23 cellular contexts compared by ENCODE assay signal in genomic region chr5:113614191-113614590, GRCh38.
"Had no signal": no experiment of that assay in that cellular context is flagged by ENCODE, and none has a peak within 500 bp of the region (broad histone marks: within the 10 kb centered on the region; RNA-seq: fewer than 3 reads in every experiment).

No MANE protein-coding gene starts in this region.

- H2AFZ ChIP-seq: parathyroid adenoma had no signal

- H3K4me1 Mint-ChIP-seq: activated B cell treated with CpG ODN at 0.5 μM for 24 hours; immature natural killer cell; memory B cell; nephron; stimulated activated effector memory CD8-positive, alpha-beta T cell treated with anti-CD3 and anti-CD28 coated beads, Interleukin-12 subunit alpha, Interleukin-12 subunit beta, amount 100 ng/mL, for 72 hours; stimulated activated naive CD8-positive, alpha-beta T cell treated with anti-CD3 and anti-CD28 coated beads, Interleukin-15, amount 100 ng/mL, for 72 hours had no signal

- ATAC-seq: activated CD4-positive, alpha-beta T cell treated with anti-CD3 and anti-CD28 coated beads for 36 hours; sciatic nerve; stimulated activated effector memory CD8-positive, alpha-beta T cell treated with anti-CD3 and anti-CD28 coated beads, Interleukin-12 subunit alpha, Interleukin-12 subunit beta, amount 100 ng/mL, for 72 hours; stimulated activated naive CD8-positive, alpha-beta T cell treated with anti-CD3 and anti-CD28 coated beads, Interleukin-15, amount 100 ng/mL, for 72 hours had no signal

- H3K4me3 Mint-ChIP-seq: activated B cell treated with CpG ODN at 0.5 μM for 24 hours; activated CD4-positive, alpha-beta T cell treated with anti-CD3 and anti-CD28 coated beads for 36 hours; activated naive CD8-positive, alpha-beta T cell treated with anti-CD3 and anti-CD28 coated beads for 36 hours; immature natural killer cell; memory B cell; nephron; stimulated activated effector memory CD8-positive, alpha-beta T cell treated with anti-CD3 and anti-CD28 coated beads, Interleukin-12 subunit alpha, Interleukin-12 subunit beta, amount 100 ng/mL, for 72 hours; stimulated activated naive CD8-positive, alpha-beta T cell treated with anti-CD3 and anti-CD28 coated beads, Interleukin-15, amount 100 ng/mL, for 72 hours; T-helper 1 cell treated with Interleukin-12 subunit alpha and Interleukin-12 subunit beta and Interleukin-4 antibody, amounts not matched to agents 30 μg/mL and 1 μg/mL, for 36 hours had no signal

- H3K9me3 Mint-ChIP-seq: activated naive CD8-positive, alpha-beta T cell treated with anti-CD3 and anti-CD28 coated beads for 36 hours; immature natural killer cell; memory B cell; stimulated activated effector memory CD8-positive, alpha-beta T cell treated with anti-CD3 and anti-CD28 coated beads, Interleukin-12 subunit alpha, Interleukin-12 subunit beta, amount 100 ng/mL, for 72 hours; stimulated activated naive CD8-positive, alpha-beta T cell treated with anti-CD3 and anti-CD28 coated beads, Interleukin-15, amount 100 ng/mL, for 72 hours; T-helper 1 cell treated with Interleukin-12 subunit alpha and Interleukin-12 subunit beta and Interleukin-4 antibody, amounts not matched to agents 30 μg/mL and 1 μg/mL, for 36 hours had no signal

- H3K4me1 ChIP-seq: parathyroid adenoma, tibial nerve had no signal

- H3K27ac Mint-ChIP-seq: activated B cell treated with CpG ODN at 0.5 μM for 24 hours; activated CD4-positive, alpha-beta T cell treated with anti-CD3 and anti-CD28 coated beads for 36 hours; activated naive CD8-positive, alpha-beta T cell treated with anti-CD3 and anti-CD28 coated beads for 36 hours; immature natural killer cell; memory B cell; nephron; stimulated activated effector memory CD8-positive, alpha-beta T cell treated with anti-CD3 and anti-CD28 coated beads, Interleukin-12 subunit alpha, Interleukin-12 subunit beta, amount 100 ng/mL, for 72 hours; stimulated activated naive CD8-positive, alpha-beta T cell treated with anti-CD3 and anti-CD28 coated beads, Interleukin-15, amount 100 ng/mL, for 72 hours; T-helper 1 cell treated with Interleukin-12 subunit alpha and Interleukin-12 subunit beta and Interleukin-4 antibody, amounts not matched to agents 30 μg/mL and 1 μg/mL, for 36 hours had no signal

- H3K27ac ChIP-seq: cardiac muscle cell, neutrophil, parathyroid adenoma, tibial nerve had no signal

- H3K27me3 ChIP-seq: cardiac muscle cell, tibial nerve had no signal

- DNase-seq: activated B cell treated with CpG ODN at 0.5 μM for 24 hours; activated CD4-positive, alpha-beta T cell treated with anti-CD3 and anti-CD28 coated beads for 36 hours; activated CD4-positive, alpha-beta T cell treated with anti-CD3 and anti-CD28 coated beads, Interleukin-2, amount 50 U/mL, for 48 hours; activated naive CD4-positive, alpha-beta T cell treated with Interleukin-2 at 50 U/mL for 16 hours; activated naive CD8-positive, alpha-beta T cell treated with anti-CD3 and anti-CD28 coated beads for 36 hours; activated T-cell treated with anti-CD3 and anti-CD28 coated beads, Interleukin-2, amount 50 U/mL, for 48 hours; amygdala; erythroblast; foreskin melanocyte; immature natural killer cell; small intestine; stimulated activated CD4-positive, alpha-beta T cell treated with anti-CD3 and anti-CD28 coated beads, Interleukin-2, amount 100 ng/mL, for 24 hours; stimulated activated naive CD8-positive, alpha-beta T cell treated with anti-CD3 and anti-CD28 coated beads, Interleukin-15, amount 100 ng/mL, for 72 hours; T1000 had no signal

- H3K9me3 ChIP-seq: neutrophil, tibial nerve had no signal

- H3K36me3 Mint-ChIP-seq: activated naive CD8-positive, alpha-beta T cell treated with anti-CD3 and anti-CD28 coated beads for 36 hours; immature natural killer cell; memory B cell; stimulated activated effector memory CD8-positive, alpha-beta T cell treated with anti-CD3 and anti-CD28 coated beads, Interleukin-12 subunit alpha, Interleukin-12 subunit beta, amount 100 ng/mL, for 72 hours had no signal

- H3K36me3 ChIP-seq: cardiac muscle cell, neutrophil, tibial nerve had no signal

- H3K9ac ChIP-seq: parathyroid adenoma had no signal

- H3K4me3 ChIP-seq: cardiac muscle cell, tibial nerve had no signal
